ENCODE assay signal across 17 cellular contexts in the genomic region with DNA sequence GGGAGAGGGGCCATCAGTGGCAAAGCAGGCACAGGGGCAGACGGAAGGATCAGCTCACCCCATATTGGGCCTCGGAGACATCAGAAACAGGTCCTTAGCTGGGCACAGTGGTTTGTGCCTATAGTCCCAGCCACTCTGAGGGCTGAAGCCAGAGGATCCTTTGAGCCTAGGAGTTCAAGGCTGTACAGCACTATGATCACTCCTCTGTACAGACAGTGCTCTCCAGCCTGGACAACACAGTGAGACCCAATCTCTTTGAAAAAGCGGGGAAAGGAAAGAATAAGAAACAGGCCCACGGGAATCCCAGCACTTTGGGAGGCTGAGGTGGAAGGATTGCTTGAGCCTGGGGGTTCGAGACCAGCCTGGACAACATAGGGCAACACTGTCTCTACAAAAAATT. TPM values are rescaled to one million over a fixed set of nuclear protein-coding genes. Genes with fewer than 3 reads are reported as not detected.
DNase-seq lines count a peak whose midpoint lies in the region; ATAC-seq and TF ChIP-seq lines count a peak whose summit lies in the region.
"Had no signal": no experiment of that assay in that cellular context is flagged by ENCODE, and none has a peak within 500 bp of the region (broad histone marks: within the 10 kb centered on the region; RNA-seq: fewer than 3 reads in every experiment).

No MANE protein-coding gene starts in this region.

- no peak overlapping the region for H2BK120ac ChIP-seq in IMR-90 (ENCODE audit: low read depth, low read length)

- peaks cover 12% of the 10 kb centered on the region for H3K36me3 ChIP-seq in IMR-90 (ENCODE audit: control insufficient read depth, insufficient read depth, low read length)
- no peaks in the 10 kb centered on the region for H3K36me3 ChIP-seq in parathyroid adenoma (ENCODE audit: control insufficient read depth, insufficient read depth, low read length)
- H3K36me3 ChIP-seq in smooth muscle cell (ENCODE audit: low read depth) = no peaks in the 10 kb centered on the region
- H3K36me3 ChIP-seq in MM.1S (replicated peaks; ENCODE audit: insufficient read depth, low read length) = no peaks in the 10 kb centered on the region

- dilution Hi-C loops in IMR-90 (cut with HindIII; ENCODE audit: low sequenced_read_pairs, unreplicated experiment) = no loop called here

- TF ChIP-seq POLR2A in IMR-90 (IDR thresholded peaks at IDR 0.05; ENCODE audit: low read depth, low read length) = no peak

- no peak overlapping the region; the same call in 1 of the 2 replicates for H3K4ac ChIP-seq in IMR-90 (ENCODE audit: low read depth, low read length)

- H3K9me2 ChIP-seq in MM.1S (replicated peaks; ENCODE audit: insufficient read depth, low read length) = no peaks in the 10 kb centered on the region

- H3K79me1 ChIP-seq in IMR-90 (ENCODE audit: low read depth in 1 of 2, low read length in 2 of 2) = peaks cover 2 to 19% of the 10 kb centered on the region in 2 experiments; a peak in 2 of 4 replicates

- no peak overlapping the region for H4K5ac ChIP-seq in IMR-90 (ENCODE audit: low read depth, low read length)

- no peak for DNase-seq in activated CD4-positive, alpha-beta T cell treated with anti-CD3 and anti-CD28 coated beads, Interleukin-2, amount 10 ng/mL, durations not matched to agents 7 days and 5 days
- no peak for DNase-seq in activated CD4-positive, alpha-beta T cell treated with anti-CD3 and anti-CD28 coated beads, Interleukin-2, amount 50 U/mL, for 48 hours
- DNase-seq in IMR-90 (no peak), smooth muscle cell (lab: John Stamatoyannopoulos, UW; ENCODE audit: unreplicated experiment) (no peak), MM.1S (no peak)
- no peak for DNase-seq in central memory CD8-positive, alpha-beta T cell (ENCODE audit: low spot score in 2 of 2)
- DNase-seq: activated CD4-positive, CD25-positive, alpha-beta regulatory T cell treated with anti-CD3 and anti-CD28 coated beads, Interleukin-2, amount 50 U/mL, for 72 hours; activated gamma-delta T cell treated with Interleukin-2 at 50 U/mL for 16 hours; central memory CD4-positive, alpha-beta T cell; MG63; NCI-H748 treated with DMSO at 0.1 percent for 48 hours; psoas muscle; stimulated activated CD4-positive, alpha-beta T cell treated with anti-CD3 and anti-CD28 coated beads, Interleukin-1b, Interleukin-23, amount 100 ng/mL, for 48 hours had no signal

- H2AFZ ChIP-seq in IMR-90 (replicated peaks; ENCODE audit: low read length, poor library complexity) (no peak overlapping the region), parathyroid adenoma (no peak overlapping the region), smooth muscle cell (ENCODE audit: low read depth) (no peak overlapping the region), MM.1S (ENCODE audit: low read length) (no peak overlapping the region)

- no peak overlapping the region for H2AK9ac ChIP-seq in IMR-90 (replicated peaks; ENCODE audit: low read depth, low read length, poor library complexity)

- no peak overlapping the region for H3K56ac ChIP-seq in IMR-90 (ENCODE audit: extremely low read depth, insufficient read depth, low read length)

- POLR2A ChIA-PET in activated CD4-positive, alpha-beta T cell treated with anti-CD3 and anti-CD28 coated beads, Interleukin-2, amount 10 ng/mL, durations not matched to agents 7 days and 5 days (lab: Charles Lee) = no interaction called here
- POLR2A ChIA-PET in IMR-90 (lab: Charles Lee; ENCODE audit: unreplicated experiment) = no interaction called here

- H3K27ac ChIP-seq in IMR-90 (ENCODE audit: insufficient read depth, low read length) (no peak overlapping the region), parathyroid adenoma (peak overlapping the region; percentile 0), smooth muscle cell (ENCODE audit: low read depth) (no peak overlapping the region), MM.1S (ENCODE audit: low read length) (no peak overlapping the region)

- no peak overlapping the region for H3K9ac ChIP-seq in IMR-90 (ENCODE audit: low read depth, low read length)
- no peak overlapping the region for H3K9ac ChIP-seq in parathyroid adenoma
- H3K9ac ChIP-seq in smooth muscle cell (ENCODE audit: low read depth) = no peak overlapping the region
- H3K9ac ChIP-seq in MM.1S (ENCODE audit: low read length) = no peak overlapping the region

- H3K23ac ChIP-seq in IMR-90 (ENCODE audit: low read depth, low read length) = no peak overlapping the region

- TF ChIP-seq RAD21 in IMR-90 (IDR thresholded peaks at IDR 0.05; ENCODE audit: low read length) = no peak

- no TSS peak for BruUV-seq in IMR-90 (replicated peaks; lab: Mats Ljungman, UMichigan)

- H2AK5ac ChIP-seq in IMR-90 (ENCODE audit: low read depth, low read length) = peak overlapping the region; percentile 61; the same call in 1 of the 2 replicates

- H3F3A ChIP-seq in smooth muscle cell (ENCODE audit: low read depth) (peaks cover 24% of the 10 kb centered on the region), MM.1S (ENCODE audit: insufficient read depth, low read length) (peaks cover 5% of the 10 kb centered on the region)

- no peaks in the 10 kb centered on the region for H3K9me3 Mint-ChIP-seq in activated CD4-positive, alpha-beta T cell treated with anti-CD3 and anti-CD28 coated beads, Interleukin-2, amount 10 ng/mL, durations not matched to agents 7 days and 5 days
- H3K9me3 Mint-ChIP-seq in central memory CD8-positive, alpha-beta T cell = no peaks in the 10 kb centered on the region

- intact Hi-C loops in IMR-90 (cut with micrococcal nuclease) = loop anchor here (1.0 to 10.0 kb wide), 5 partner anchors 45 to 228 kb away; partner anchors contain the start of genes C19orf47 and PLD3

- no peak overlapping the region for H2BK5ac ChIP-seq in IMR-90 (ENCODE audit: low read depth, low read length, poor library complexity, severe bottlenecking)

- in situ Hi-C loops in IMR-90 (cut with MboI; ENCODE audit: low sequenced_read_pairs) = no loop called here

- TF ChIP-seq CTCF in IMR-90 (conservative IDR thresholded peaks at IDR 0.05; ENCODE audit: low read depth, low read length) (no peak), parathyroid adenoma (IDR thresholded peaks at IDR 0.05) (no peak), smooth muscle cell (IDR thresholded peaks at IDR 0.05; ENCODE audit: borderline replicate concordance, insufficient read depth, poor library complexity, severe bottlenecking) (no peak), MM.1S (IDR thresholded peaks at IDR 0.05; ENCODE audit: low read length) (no peak)

- CTCF ChIA-PET in activated CD4-positive, alpha-beta T cell treated with anti-CD3 and anti-CD28 coated beads, Interleukin-2, amount 10 ng/mL, durations not matched to agents 7 days and 5 days (lab: Charles Lee) = interaction anchor here (0.6 to 3.2 kb wide), 14 partner anchors 9 to 1969 kb away, joined by 3 to 19 read pairs (median 6); partner anchors contain the start of gene BLVRB
- CTCF ChIA-PET in IMR-90 (lab: Yijun Ruan, JAX) = interaction anchor here (1.3 to 1.8 kb wide), 2 partner anchors 7 to 45 kb away, joined by 4 to 8 read pairs; no protein-coding TSS in a partner anchor

- peaks cover 9% of the 10 kb centered on the region for H3K9me1 ChIP-seq in IMR-90 (ENCODE audit: insufficient read depth, low read length)

- no peak overlapping the region for H3K18ac ChIP-seq in IMR-90 (ENCODE audit: low read depth, low read length)

- peaks cover 9% of the 10 kb centered on the region for H3K36me3 Mint-ChIP-seq in activated CD4-positive, alpha-beta T cell treated with anti-CD3 and anti-CD28 coated beads, Interleukin-2, amount 10 ng/mL, durations not matched to agents 7 days and 5 days (ENCODE audit: low read depth)
- H3K36me3 Mint-ChIP-seq in central memory CD8-positive, alpha-beta T cell (ENCODE audit: insufficient read depth) = peaks cover 14% of the 10 kb centered on the region

- H4K20me1 ChIP-seq in IMR-90 (ENCODE audit: insufficient read depth, low read length) (peaks cover 4% of the 10 kb centered on the region; the same call in 1 of the 2 replicates), smooth muscle cell (ENCODE audit: low read depth) (peaks cover 27% of the 10 kb centered on the region), MM.1S (ENCODE audit: insufficient read depth, low read length) (no peaks in the 10 kb centered on the region)

- peak overlapping the region; percentile 53 for H3K4me3 Mint-ChIP-seq in activated CD4-positive, alpha-beta T cell treated with anti-CD3 and anti-CD28 coated beads, Interleukin-2, amount 10 ng/mL, durations not matched to agents 7 days and 5 days
- peak overlapping the region; percentile 79 for H3K4me3 Mint-ChIP-seq in central memory CD8-positive, alpha-beta T cell

- no peak overlapping the region for H2BK20ac ChIP-seq in IMR-90 (ENCODE audit: low read depth, low read length)

- no peaks in the 10 kb centered on the region for H3K27me3 ChIP-seq in IMR-90 (ENCODE audit: control insufficient read depth, insufficient read depth, low read length)
- no peaks in the 10 kb centered on the region for H3K27me3 ChIP-seq in parathyroid adenoma (ENCODE audit: control insufficient read depth, insufficient read depth, low read length)
- no peaks in the 10 kb centered on the region for H3K27me3 ChIP-seq in smooth muscle cell (ENCODE audit: low read depth)
- H3K27me3 ChIP-seq in MM.1S (replicated peaks; ENCODE audit: insufficient read depth, low read length) = no peaks in the 10 kb centered on the region; the same call in 1 of the 2 replicates
- H3K27me3 ChIP-seq: MG63 had no signal

- peaks cover 9% of the 10 kb centered on the region for H3K4me1 ChIP-seq in IMR-90 (ENCODE audit: control insufficient read depth, insufficient read depth, low read length)
- peaks cover 34% of the 10 kb centered on the region for H3K4me1 ChIP-seq in parathyroid adenoma
- peaks cover 29% of the 10 kb centered on the region for H3K4me1 ChIP-seq in smooth muscle cell (ENCODE audit: low read depth)
- H3K4me1 ChIP-seq in MM.1S (ENCODE audit: low read length) = peaks cover 4% of the 10 kb centered on the region

- no peak overlapping the region for H2BK15ac ChIP-seq in IMR-90 (ENCODE audit: low read depth, low read length)

- 97% methylated on average over 3 of the region's 5 CpGs; no CpG with 5 or more reads in 1 of the 2 experiments for WGBS in IMR-90 (ENCODE audit: extremely low coverage in 2 of 2, insufficient read length in 1 of 2), 2 experiments
- 90% methylated on average over 5 of the region's 5 CpGs for WGBS in smooth muscle cell (ENCODE audit: low lambda C conversion rate)

- no peak overlapping the region; the same call in 1 of the 2 replicates for H4K91ac ChIP-seq in IMR-90 (ENCODE audit: insufficient read depth, low read depth, low read length)

- H3K14ac ChIP-seq in IMR-90 (replicated peaks; ENCODE audit: low read depth, low read length) = no peak overlapping the region

- H4K8ac ChIP-seq in IMR-90 (ENCODE audit: low read depth in 2 of 2, low read length in 2 of 2) = no peak overlapping the region

- H3K27ac Mint-ChIP-seq in activated CD4-positive, alpha-beta T cell treated with anti-CD3 and anti-CD28 coated beads, Interleukin-2, amount 10 ng/mL, durations not matched to agents 7 days and 5 days = peak overlapping the region; percentile 44
- no peak overlapping the region for H3K27ac Mint-ChIP-seq in central memory CD8-positive, alpha-beta T cell (ENCODE audit: low read depth)

- H3K9me3 ChIP-seq in IMR-90 (ENCODE audit: control insufficient read depth, insufficient read depth, low read length) (no peaks in the 10 kb centered on the region), parathyroid adenoma (ENCODE audit: control insufficient read depth, low read length) (no peaks in the 10 kb centered on the region), smooth muscle cell (replicated peaks; ENCODE audit: low read depth) (no peaks in the 10 kb centered on the region), MM.1S (replicated peaks; ENCODE audit: insufficient read depth, low read length) (no peaks in the 10 kb centered on the region)
- H3K9me3 ChIP-seq: A549, MG63, psoas muscle had no signal

- H3K27me3 Mint-ChIP-seq in activated CD4-positive, alpha-beta T cell treated with anti-CD3 and anti-CD28 coated beads, Interleukin-2, amount 10 ng/mL, durations not matched to agents 7 days and 5 days = no peaks in the 10 kb centered on the region
- H3K27me3 Mint-ChIP-seq in central memory CD8-positive, alpha-beta T cell = no peaks in the 10 kb centered on the region

- H3K4me2 ChIP-seq in IMR-90 (ENCODE audit: low read depth, low read length) (no peak overlapping the region), parathyroid adenoma (ENCODE audit: low read length) (no peak overlapping the region), smooth muscle cell (no peak overlapping the region), MM.1S (ENCODE audit: low read depth, low read length) (no peak overlapping the region)

- ATAC-seq in IMR-90 (ENCODE audit: low read depth) = no peak
- no peak for ATAC-seq in central memory CD8-positive, alpha-beta T cell (replicated peaks; ENCODE audit: extremely low read depth, poor library complexity, severe bottlenecking)
- no peak for ATAC-seq in HG03095 (IDR thresholded peaks at IDR 0.05; ENCODE audit: unreplicated experiment)

- H3K4me1 Mint-ChIP-seq in activated CD4-positive, alpha-beta T cell treated with anti-CD3 and anti-CD28 coated beads, Interleukin-2, amount 10 ng/mL, durations not matched to agents 7 days and 5 days = peaks cover 56% of the 10 kb centered on the region
- H3K4me1 Mint-ChIP-seq in central memory CD8-positive, alpha-beta T cell = peaks cover 23% of the 10 kb centered on the region

- peaks cover 7% of the 10 kb centered on the region for H3K79me2 ChIP-seq in parathyroid adenoma
- H3K79me2 ChIP-seq in smooth muscle cell (ENCODE audit: low read depth) = peaks cover 34% of the 10 kb centered on the region
- peaks cover 4% of the 10 kb centered on the region for H3K79me2 ChIP-seq in MM.1S (ENCODE audit: low read length)

- H3K4me3 ChIP-seq in IMR-90 (ENCODE audit: insufficient read depth, low read depth, low read length) (no peak overlapping the region), parathyroid adenoma (ENCODE audit: low read depth, low read length) (no peak overlapping the region), smooth muscle cell (no peak overlapping the region), MM.1S (ENCODE audit: low read length) (no peak overlapping the region)

RNA-seq across cellular contexts. Expression of gene SERTAD1, which starts 6.0 kb away (rescaled TPM):
- 1 to 10 TPM; 6.2 to 9.7 TPM for total RNA-seq in activated CD4-positive, alpha-beta T cell treated with anti-CD3 and anti-CD28 coated beads, Interleukin-2, amount 10 ng/mL, durations not matched to agents 7 days and 5 days
- total RNA-seq in IMR-90 (2012; rRNA removed) (25.6 and 27.4 TPM in 2 replicates), smooth muscle cell (44.0 and 44.9 TPM in 2 replicates)
- polyA plus RNA-seq in IMR-90 (2012; rRNA removed) (21.1 and 29.5 TPM in 2 replicates), smooth muscle cell (67.1 and 67.2 TPM in 2 replicates)
- polyA plus RNA-seq in IMR-90 (2012; cell fraction: cytosol; rRNA removed) = 44.7 and 59.8 TPM in 2 replicates
- polyA plus RNA-seq in IMR-90 (2012; cell fraction: nucleus; rRNA removed; ENCODE audit: low replicate concordance) = 12.6 and 23.7 TPM in 2 replicates

RNA-seq across cellular contexts. Expression of gene PRX, which starts 6.6 kb away (rescaled TPM):
- under 1 TPM; 0.75 to 0.94 TPM for total RNA-seq in activated CD4-positive, alpha-beta T cell treated with anti-CD3 and anti-CD28 coated beads, Interleukin-2, amount 10 ng/mL, durations not matched to agents 7 days and 5 days
- 0.83 and 0.90 TPM in 2 replicates for total RNA-seq in IMR-90 (2012; rRNA removed)
- polyA plus RNA-seq in IMR-90 (2012; rRNA removed) = 1.7 and 1.8 TPM in 2 replicates
- polyA plus RNA-seq in IMR-90 (2012; cell fraction: cytosol; rRNA removed) = 1.5 and 1.8 TPM in 2 replicates
- polyA plus RNA-seq in IMR-90 (2012; cell fraction: nucleus; rRNA removed; ENCODE audit: low replicate concordance) = 1.7 and 2.9 TPM in 2 replicates
- 3.3 and 4.4 TPM in 2 replicates for total RNA-seq in smooth muscle cell
- polyA plus RNA-seq in smooth muscle cell = 2.9 and 3.9 TPM in 2 replicates

RNA-seq across cellular contexts. Expression of gene SERTAD3, which starts 24.4 kb away (rescaled TPM):
- 10 to 100 TPM; 10.6 to 10.9 TPM for total RNA-seq in activated CD4-positive, alpha-beta T cell treated with anti-CD3 and anti-CD28 coated beads, Interleukin-2, amount 10 ng/mL, durations not matched to agents 7 days and 5 days
- total RNA-seq in IMR-90 (2012; rRNA removed) (23.3 and 25.6 TPM in 2 replicates), smooth muscle cell (40.4 and 43.1 TPM in 2 replicates)
- polyA plus RNA-seq in IMR-90 (2012; rRNA removed) (17.9 and 20.5 TPM in 2 replicates), smooth muscle cell (78.0 and 82.9 TPM in 2 replicates)
- polyA plus RNA-seq in IMR-90 (2012; cell fraction: cytosol; rRNA removed) = 11.3 and 12.1 TPM in 2 replicates
- polyA plus RNA-seq in IMR-90 (2012; cell fraction: nucleus; rRNA removed; ENCODE audit: low replicate concordance) = 9.0 and 10.8 TPM in 2 replicates

RNA-seq across cellular contexts. Expression of gene HIPK4, which starts 29.8 kb away (rescaled TPM):
- not detected for total RNA-seq in activated CD4-positive, alpha-beta T cell treated with anti-CD3 and anti-CD28 coated beads, Interleukin-2, amount 10 ng/mL, durations not matched to agents 7 days and 5 days
- 0.18 and 0.28 TPM in 2 replicates for total RNA-seq in IMR-90 (2012; rRNA removed)
- 0.11 and 0.12 TPM in 2 replicates for polyA plus RNA-seq in IMR-90 (2012; rRNA removed)
- 0.17 and 0.27 TPM in 2 replicates for polyA plus RNA-seq in IMR-90 (2012; cell fraction: cytosol; rRNA removed)
- polyA plus RNA-seq in IMR-90 (2012; cell fraction: nucleus; rRNA removed; ENCODE audit: low replicate concordance) = 0.19 and 0.48 TPM in 2 replicates
- total RNA-seq in smooth muscle cell = not detected in 2 replicates
- polyA plus RNA-seq in smooth muscle cell = 0.32 and 0.39 TPM in 2 replicates
- total RNA-seq: urinary bladder had no signal

RNA-seq across cellular contexts. Expression of gene BLVRB, which starts 45.8 kb away (rescaled TPM):
- 10 to 100 TPM; 18.5 to 20.0 TPM for total RNA-seq in activated CD4-positive, alpha-beta T cell treated with anti-CD3 and anti-CD28 coated beads, Interleukin-2, amount 10 ng/mL, durations not matched to agents 7 days and 5 days
- total RNA-seq in IMR-90 (2012; rRNA removed) (65.2 and 67.5 TPM in 2 replicates), smooth muscle cell (49.1 and 50.3 TPM in 2 replicates)
- polyA plus RNA-seq in IMR-90 (2012; rRNA removed) (102 and 113 TPM in 2 replicates), smooth muscle cell (86.4 and 95.4 TPM in 2 replicates)
- 102 and 191 TPM in 2 replicates for polyA plus RNA-seq in IMR-90 (2012; cell fraction: cytosol; rRNA removed)
- 34.9 and 86.3 TPM in 2 replicates for polyA plus RNA-seq in IMR-90 (2012; cell fraction: nucleus; rRNA removed; ENCODE audit: low replicate concordance)
